Comparison of ENCODE assay signal across 1 cellular context in the genomic region with DNA sequence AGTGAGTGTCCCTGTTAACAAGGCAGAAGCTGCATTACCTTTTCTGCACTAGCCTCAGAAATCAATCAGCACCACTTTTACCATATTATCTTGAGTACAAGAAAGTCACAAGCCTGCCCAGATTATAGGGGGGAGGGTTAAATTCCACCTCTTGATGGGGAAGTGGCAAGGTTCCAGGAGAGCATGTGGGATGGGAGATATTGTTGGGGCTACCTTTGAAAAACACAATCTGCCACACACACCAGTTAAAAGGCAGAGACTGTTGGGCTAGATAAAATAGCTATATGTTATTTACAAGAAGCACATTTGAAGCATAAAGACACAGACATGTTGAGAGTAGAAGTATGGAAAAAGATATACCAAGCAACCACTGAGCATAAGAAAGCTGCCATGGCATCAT.
TF ChIP-seq lines count a peak whose summit lies in the region.

No MANE protein-coding gene starts in this region.

TF ChIP-seq in K562, 482 proteins besides CTCF, POLR2A, EP300 and RAD21 (continued from another document and continues in another):
- TF ChIP-seq, protein P1, sequence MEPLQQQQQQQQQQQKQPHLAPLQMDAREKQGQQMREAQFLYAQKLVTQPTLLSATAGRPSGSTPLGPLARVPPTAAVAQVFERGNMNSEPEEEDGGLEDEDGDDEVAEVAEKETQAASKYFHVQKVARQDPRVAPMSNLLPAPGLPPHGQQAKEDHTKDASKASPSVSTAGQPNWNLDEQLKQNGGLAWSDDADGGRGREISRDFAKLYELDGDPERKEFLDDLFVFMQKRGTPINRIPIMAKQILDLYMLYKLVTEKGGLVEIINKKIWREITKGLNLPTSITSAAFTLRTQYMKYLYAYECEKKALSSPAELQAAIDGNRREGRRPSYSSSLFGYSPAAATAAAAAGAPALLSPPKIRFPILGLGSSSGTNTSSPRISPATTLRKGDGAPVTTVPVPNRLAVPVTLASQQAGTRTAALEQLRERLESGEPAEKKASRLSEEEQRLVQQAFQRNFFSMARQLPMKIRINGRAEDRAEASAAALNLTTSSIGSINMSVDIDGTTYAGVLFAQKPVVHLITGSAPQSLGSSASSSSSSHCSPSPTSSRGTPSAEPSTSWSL (CRISPR knock-in tag; IDR thresholded peaks at IDR 0.05; ENCODE audit: borderline replicate concordance): no peak
- TF ChIP-seq FOXA1 (IDR thresholded peaks at IDR 0.05; ENCODE audit: borderline replicate concordance) (no peak), JUN (IDR thresholded peaks at IDR 0.05; ENCODE audit: borderline replicate concordance, low read depth, low read length) (no peak), JUN (CRISPR knock-in tag; IDR thresholded peaks at IDR 0.05; ENCODE audit: borderline replicate concordance) (no peak), PPARD (CRISPR knock-in tag; IDR thresholded peaks at IDR 0.05) (no peak), TAF1 (IDR thresholded peaks at IDR 0.05; ENCODE audit: control insufficient read depth, extremely low read depth, insufficient read depth, low read length, severe bottlenecking) (peak; percentile 19), EP400 (IDR thresholded peaks at IDR 0.05) (peak; percentile 58; the same call in 1 of the 2 replicates), ATF1 (CRISPR knock-in tag; IDR thresholded peaks at IDR 0.05) (no peak), ATF1 (tag; IDR thresholded peaks at IDR 0.05) (peak; percentile 55), ZNF175 (CRISPR knock-in tag; IDR thresholded peaks at IDR 0.05; ENCODE audit: low read depth) (peak; percentile 67; the same call in 1 of the 2 replicates), ZNF41 (CRISPR knock-in tag; conservative IDR thresholded peaks at IDR 0.05) (no peak), ZNF263 (CRISPR knock-in tag; IDR thresholded peaks at IDR 0.05; ENCODE audit: borderline replicate concordance) (no peak; the same call in 1 of the 2 replicates), HDAC3 (IDR thresholded peaks at IDR 0.05; ENCODE audit: borderline replicate concordance, partially characterized antibody) (peak; percentile 97), BRCA1 (IDR thresholded peaks at IDR 0.05) (no peak), BRCA1 (CRISPR knock-in tag; IDR thresholded peaks at IDR 0.05) (no peak), BHLHE40 (IDR thresholded peaks at IDR 0.05; ENCODE audit: low read length) (peak; percentile 83), CC2D1A (IDR thresholded peaks at IDR 0.05) (peak; percentile 99), TAF9B (IDR thresholded peaks at IDR 0.05; ENCODE audit: partially characterized antibody) (no peak), CREBBP (IDR thresholded peaks at IDR 0.05; ENCODE audit: low read depth, low read length) (no peak), TRIM24 (IDR thresholded peaks at IDR 0.05) (peak; percentile 97), GABPB1 (CRISPR knock-in tag; IDR thresholded peaks at IDR 0.05) (no peak), ZNF764 (CRISPR knock-in tag; IDR thresholded peaks at IDR 0.05; ENCODE audit: low read depth) (no peak), RBM22 (IDR thresholded peaks at IDR 0.05; ENCODE audit: low read depth, low read length, poor library complexity, severe bottlenecking) (no peak), MTF1 (CRISPR knock-in tag; IDR thresholded peaks at IDR 0.05; ENCODE audit: borderline replicate concordance) (no peak), JUND (IDR thresholded peaks at IDR 0.05; ENCODE audit: borderline replicate concordance, low read depth, low read length) (peak; percentile 44; the same call in 1 of the 2 replicates), JUND (tag; IDR thresholded peaks at IDR 0.05; ENCODE audit: borderline replicate concordance, low read depth, low read length) (no peak), TEAD2 (tag; IDR thresholded peaks at IDR 0.05) (peak; percentile 69; the same call in 1 of the 2 replicates), ZNF644 (tag; IDR thresholded peaks at IDR 0.05; ENCODE audit: low read depth) (peak; percentile 93), NR3C1 (CRISPR knock-in tag; IDR thresholded peaks at IDR 0.05) (no peak), MECOM (CRISPR knock-in tag; IDR thresholded peaks at IDR 0.05) (no peak), RCOR1 (IDR thresholded peaks at IDR 0.05; ENCODE audit: borderline replicate concordance in 1 of 2, low read depth in 2 of 2, low read length in 2 of 2) (peak; percentile 99), TSC22D4 (tag; IDR thresholded peaks at IDR 0.05) (no peak), HEY1 (CRISPR knock-in tag; IDR thresholded peaks at IDR 0.05; ENCODE audit: borderline replicate concordance) (peak; percentile 83; the same call in 1 of the 2 replicates), CBX3 (IDR thresholded peaks at IDR 0.05; ENCODE audit: borderline replicate concordance in 1 of 2, low read length in 2 of 2) (no peak), LARP7 (IDR thresholded peaks at IDR 0.05) (no peak), SMARCA4 (IDR thresholded peaks at IDR 0.05) (peak; percentile 98), TFAM (CRISPR knock-in tag; conservative IDR thresholded peaks at IDR 0.05) (no peak), ZNF232 (CRISPR knock-in tag; IDR thresholded peaks at IDR 0.05) (no peak)
- TF ChIP-seq, protein P2, sequence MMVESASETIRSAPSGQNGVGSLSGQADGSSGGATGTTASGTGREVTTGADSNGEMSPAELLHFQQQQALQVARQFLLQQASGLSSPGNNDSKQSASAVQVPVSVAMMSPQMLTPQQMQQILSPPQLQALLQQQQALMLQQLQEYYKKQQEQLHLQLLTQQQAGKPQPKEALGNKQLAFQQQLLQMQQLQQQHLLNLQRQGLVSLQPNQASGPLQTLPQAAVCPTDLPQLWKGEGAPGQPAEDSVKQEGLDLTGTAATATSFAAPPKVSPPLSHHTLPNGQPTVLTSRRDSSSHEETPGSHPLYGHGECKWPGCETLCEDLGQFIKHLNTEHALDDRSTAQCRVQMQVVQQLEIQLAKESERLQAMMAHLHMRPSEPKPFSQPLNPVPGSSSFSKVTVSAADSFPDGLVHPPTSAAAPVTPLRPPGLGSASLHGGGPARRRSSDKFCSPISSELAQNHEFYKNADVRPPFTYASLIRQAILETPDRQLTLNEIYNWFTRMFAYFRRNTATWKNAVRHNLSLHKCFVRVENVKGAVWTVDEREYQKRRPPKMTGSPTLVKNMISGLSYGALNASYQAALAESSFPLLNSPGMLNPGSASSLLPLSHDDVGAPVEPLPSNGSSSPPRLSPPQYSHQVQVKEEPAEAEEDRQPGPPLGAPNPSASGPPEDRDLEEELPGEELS (CRISPR knock-in tag; IDR thresholded peaks at IDR 0.05; ENCODE audit: borderline replicate concordance): no peak
- TF ChIP-seq, protein P3, sequence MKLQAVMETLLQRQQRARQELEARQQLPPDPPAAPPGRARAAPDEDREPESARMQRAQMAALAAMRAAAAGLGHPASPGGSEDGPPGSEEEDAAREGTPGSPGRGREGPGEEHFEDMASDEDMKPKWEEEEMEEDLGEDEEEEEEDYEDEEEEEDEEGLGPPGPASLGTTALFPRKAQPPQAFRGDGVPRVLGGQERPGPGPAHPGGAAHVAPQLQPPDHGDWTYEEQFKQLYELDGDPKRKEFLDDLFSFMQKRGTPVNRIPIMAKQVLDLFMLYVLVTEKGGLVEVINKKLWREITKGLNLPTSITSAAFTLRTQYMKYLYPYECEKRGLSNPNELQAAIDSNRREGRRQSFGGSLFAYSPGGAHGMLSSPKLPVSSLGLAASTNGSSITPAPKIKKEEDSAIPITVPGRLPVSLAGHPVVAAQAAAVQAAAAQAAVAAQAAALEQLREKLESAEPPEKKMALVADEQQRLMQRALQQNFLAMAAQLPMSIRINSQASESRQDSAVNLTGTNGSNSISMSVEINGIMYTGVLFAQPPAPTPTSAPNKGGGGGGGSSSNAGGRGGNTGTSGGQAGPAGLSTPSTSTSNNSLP (IDR thresholded peaks at IDR 0.05; ENCODE audit: borderline replicate concordance, low read depth, low read length): peak; percentile 71; the same call in 1 of the 2 replicates
- TF ChIP-seq, protein P4, sequence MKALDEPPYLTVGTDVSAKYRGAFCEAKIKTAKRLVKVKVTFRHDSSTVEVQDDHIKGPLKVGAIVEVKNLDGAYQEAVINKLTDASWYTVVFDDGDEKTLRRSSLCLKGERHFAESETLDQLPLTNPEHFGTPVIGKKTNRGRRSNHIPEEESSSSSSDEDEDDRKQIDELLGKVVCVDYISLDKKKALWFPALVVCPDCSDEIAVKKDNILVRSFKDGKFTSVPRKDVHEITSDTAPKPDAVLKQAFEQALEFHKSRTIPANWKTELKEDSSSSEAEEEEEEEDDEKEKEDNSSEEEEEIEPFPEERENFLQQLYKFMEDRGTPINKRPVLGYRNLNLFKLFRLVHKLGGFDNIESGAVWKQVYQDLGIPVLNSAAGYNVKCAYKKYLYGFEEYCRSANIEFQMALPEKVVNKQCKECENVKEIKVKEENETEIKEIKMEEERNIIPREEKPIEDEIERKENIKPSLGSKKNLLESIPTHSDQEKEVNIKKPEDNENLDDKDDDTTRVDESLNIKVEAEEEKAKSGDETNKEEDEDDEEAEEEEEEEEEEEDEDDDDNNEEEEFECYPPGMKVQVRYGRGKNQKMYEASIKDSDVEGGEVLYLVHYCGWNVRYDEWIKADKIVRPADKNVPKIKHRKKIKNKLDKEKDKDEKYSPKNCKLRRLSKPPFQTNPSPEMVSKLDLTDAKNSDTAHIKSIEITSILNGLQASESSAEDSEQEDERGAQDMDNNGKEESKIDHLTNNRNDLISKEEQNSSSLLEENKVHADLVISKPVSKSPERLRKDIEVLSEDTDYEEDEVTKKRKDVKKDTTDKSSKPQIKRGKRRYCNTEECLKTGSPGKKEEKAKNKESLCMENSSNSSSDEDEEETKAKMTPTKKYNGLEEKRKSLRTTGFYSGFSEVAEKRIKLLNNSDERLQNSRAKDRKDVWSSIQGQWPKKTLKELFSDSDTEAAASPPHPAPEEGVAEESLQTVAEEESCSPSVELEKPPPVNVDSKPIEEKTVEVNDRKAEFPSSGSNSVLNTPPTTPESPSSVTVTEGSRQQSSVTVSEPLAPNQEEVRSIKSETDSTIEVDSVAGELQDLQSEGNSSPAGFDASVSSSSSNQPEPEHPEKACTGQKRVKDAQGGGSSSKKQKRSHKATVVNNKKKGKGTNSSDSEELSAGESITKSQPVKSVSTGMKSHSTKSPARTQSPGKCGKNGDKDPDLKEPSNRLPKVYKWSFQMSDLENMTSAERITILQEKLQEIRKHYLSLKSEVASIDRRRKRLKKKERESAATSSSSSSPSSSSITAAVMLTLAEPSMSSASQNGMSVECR (CRISPR knock-in tag; IDR thresholded peaks at IDR 0.05): no peak
- TF ChIP-seq, protein P5, sequence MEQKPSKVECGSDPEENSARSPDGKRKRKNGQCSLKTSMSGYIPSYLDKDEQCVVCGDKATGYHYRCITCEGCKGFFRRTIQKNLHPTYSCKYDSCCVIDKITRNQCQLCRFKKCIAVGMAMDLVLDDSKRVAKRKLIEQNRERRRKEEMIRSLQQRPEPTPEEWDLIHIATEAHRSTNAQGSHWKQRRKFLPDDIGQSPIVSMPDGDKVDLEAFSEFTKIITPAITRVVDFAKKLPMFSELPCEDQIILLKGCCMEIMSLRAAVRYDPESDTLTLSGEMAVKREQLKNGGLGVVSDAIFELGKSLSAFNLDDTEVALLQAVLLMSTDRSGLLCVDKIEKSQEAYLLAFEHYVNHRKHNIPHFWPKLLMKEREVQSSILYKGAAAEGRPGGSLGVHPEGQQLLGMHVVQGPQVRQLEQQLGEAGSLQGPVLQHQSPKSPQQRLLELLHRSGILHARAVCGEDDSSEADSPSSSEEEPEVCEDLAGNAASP (IDR thresholded peaks at IDR 0.05): no peak
- TF ChIP-seq, protein P6, sequence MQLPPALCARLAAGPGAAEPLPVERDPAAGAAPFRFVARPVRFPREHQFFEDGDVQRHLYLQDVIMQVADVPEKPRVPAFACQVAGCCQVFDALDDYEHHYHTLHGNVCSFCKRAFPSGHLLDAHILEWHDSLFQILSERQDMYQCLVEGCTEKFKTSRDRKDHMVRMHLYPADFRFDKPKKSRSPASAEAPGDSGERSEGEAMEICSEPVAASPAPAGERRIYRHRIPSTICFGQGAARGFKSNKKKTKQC (CRISPR knock-in tag; IDR thresholded peaks at IDR 0.05): no peak
- TF ChIP-seq, protein P7, sequence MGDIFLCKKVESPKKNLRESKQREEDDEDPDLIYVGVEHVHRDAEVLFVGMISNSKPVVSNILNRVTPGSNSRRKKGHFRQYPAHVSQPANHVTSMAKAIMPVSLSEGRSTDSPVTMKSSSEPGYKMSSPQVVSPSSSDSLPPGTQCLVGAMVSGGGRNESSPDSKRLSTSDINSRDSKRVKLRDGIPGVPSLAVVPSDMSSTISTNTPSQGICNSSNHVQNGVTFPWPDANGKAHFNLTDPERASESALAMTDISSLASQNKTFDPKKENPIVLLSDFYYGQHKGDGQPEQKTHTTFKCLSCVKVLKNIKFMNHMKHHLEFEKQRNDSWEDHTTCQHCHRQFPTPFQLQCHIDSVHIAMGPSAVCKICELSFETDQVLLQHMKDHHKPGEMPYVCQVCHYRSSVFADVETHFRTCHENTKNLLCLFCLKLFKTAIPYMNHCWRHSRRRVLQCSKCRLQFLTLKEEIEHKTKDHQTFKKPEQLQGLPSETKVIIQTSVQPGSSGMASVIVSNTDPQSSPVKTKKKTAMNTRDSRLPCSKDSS (IDR thresholded peaks at IDR 0.05; ENCODE audit: low read depth, partially characterized antibody): no peak
- TF ChIP-seq, protein P8, sequence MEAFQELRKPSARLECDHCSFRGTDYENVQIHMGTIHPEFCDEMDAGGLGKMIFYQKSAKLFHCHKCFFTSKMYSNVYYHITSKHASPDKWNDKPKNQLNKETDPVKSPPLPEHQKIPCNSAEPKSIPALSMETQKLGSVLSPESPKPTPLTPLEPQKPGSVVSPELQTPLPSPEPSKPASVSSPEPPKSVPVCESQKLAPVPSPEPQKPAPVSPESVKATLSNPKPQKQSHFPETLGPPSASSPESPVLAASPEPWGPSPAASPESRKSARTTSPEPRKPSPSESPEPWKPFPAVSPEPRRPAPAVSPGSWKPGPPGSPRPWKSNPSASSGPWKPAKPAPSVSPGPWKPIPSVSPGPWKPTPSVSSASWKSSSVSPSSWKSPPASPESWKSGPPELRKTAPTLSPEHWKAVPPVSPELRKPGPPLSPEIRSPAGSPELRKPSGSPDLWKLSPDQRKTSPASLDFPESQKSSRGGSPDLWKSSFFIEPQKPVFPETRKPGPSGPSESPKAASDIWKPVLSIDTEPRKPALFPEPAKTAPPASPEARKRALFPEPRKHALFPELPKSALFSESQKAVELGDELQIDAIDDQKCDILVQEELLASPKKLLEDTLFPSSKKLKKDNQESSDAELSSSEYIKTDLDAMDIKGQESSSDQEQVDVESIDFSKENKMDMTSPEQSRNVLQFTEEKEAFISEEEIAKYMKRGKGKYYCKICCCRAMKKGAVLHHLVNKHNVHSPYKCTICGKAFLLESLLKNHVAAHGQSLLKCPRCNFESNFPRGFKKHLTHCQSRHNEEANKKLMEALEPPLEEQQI (IDR thresholded peaks at IDR 0.05): peak; percentile 86
- TF ChIP-seq, protein P9, sequence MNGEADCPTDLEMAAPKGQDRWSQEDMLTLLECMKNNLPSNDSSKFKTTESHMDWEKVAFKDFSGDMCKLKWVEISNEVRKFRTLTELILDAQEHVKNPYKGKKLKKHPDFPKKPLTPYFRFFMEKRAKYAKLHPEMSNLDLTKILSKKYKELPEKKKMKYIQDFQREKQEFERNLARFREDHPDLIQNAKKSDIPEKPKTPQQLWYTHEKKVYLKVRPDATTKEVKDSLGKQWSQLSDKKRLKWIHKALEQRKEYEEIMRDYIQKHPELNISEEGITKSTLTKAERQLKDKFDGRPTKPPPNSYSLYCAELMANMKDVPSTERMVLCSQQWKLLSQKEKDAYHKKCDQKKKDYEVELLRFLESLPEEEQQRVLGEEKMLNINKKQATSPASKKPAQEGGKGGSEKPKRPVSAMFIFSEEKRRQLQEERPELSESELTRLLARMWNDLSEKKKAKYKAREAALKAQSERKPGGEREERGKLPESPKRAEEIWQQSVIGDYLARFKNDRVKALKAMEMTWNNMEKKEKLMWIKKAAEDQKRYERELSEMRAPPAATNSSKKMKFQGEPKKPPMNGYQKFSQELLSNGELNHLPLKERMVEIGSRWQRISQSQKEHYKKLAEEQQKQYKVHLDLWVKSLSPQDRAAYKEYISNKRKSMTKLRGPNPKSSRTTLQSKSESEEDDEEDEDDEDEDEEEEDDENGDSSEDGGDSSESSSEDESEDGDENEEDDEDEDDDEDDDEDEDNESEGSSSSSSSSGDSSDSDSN (IDR thresholded peaks at IDR 0.05; ENCODE audit: borderline replicate concordance in 1 of 2, low read depth in 2 of 2, low read length in 2 of 2): no peak
